In the genomic region with DNA sequence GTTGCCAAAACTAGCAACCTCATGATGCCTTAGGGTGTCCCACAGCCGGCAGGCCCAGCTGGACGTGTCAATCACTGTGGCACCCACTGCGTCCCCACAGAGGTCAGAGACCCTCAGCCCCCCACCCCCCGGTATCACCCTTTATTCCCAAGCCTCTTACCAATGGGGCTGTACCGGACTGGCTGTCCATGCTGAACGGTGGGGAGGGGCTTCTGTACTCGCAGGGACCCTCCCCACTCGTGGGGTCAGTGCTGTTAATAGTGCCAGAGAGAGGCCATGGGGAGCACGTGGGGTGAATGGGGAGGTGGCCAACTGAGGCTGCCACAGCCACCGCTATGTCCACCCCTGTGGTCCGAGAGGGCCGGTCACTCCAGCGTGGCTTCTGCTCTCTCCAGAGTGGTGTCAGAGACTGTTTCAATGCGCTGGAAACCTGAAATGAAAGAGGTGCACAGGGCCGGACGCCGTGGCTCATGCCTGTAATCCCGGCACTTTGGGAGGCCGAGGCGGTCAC, we compare ENCODE assay signal across 2 cellular contexts.
TF ChIP-seq lines count a peak whose summit lies in the region.

No MANE protein-coding gene starts in this region.

TF ChIP-seq in IMR-90, 13 proteins besides CTCF, POLR2A, EP300 and RAD21:
- TF ChIP-seq, protein P1, sequence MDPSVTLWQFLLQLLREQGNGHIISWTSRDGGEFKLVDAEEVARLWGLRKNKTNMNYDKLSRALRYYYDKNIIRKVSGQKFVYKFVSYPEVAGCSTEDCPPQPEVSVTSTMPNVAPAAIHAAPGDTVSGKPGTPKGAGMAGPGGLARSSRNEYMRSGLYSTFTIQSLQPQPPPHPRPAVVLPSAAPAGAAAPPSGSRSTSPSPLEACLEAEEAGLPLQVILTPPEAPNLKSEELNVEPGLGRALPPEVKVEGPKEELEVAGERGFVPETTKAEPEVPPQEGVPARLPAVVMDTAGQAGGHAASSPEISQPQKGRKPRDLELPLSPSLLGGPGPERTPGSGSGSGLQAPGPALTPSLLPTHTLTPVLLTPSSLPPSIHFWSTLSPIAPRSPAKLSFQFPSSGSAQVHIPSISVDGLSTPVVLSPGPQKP (IDR thresholded peaks at IDR 0.05; ENCODE audit: borderline replicate concordance, low read depth, low read length) = no peak
- TF ChIP-seq MAZ (IDR thresholded peaks at IDR 0.05; ENCODE audit: borderline replicate concordance, low read depth, low read length) = no peak
- no peak for TF ChIP-seq CEBPB (IDR thresholded peaks at IDR 0.05; ENCODE audit: low read depth, low read length)
- no peak for TF ChIP-seq MAFK (IDR thresholded peaks at IDR 0.05; ENCODE audit: low read depth, low read length)
- TF ChIP-seq, protein P2, sequence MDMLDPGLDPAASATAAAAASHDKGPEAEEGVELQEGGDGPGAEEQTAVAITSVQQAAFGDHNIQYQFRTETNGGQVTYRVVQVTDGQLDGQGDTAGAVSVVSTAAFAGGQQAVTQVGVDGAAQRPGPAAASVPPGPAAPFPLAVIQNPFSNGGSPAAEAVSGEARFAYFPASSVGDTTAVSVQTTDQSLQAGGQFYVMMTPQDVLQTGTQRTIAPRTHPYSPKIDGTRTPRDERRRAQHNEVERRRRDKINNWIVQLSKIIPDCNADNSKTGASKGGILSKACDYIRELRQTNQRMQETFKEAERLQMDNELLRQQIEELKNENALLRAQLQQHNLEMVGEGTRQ (IDR thresholded peaks at IDR 0.05; ENCODE audit: low read depth, low read length) = no peak
- no peak for TF ChIP-seq MXI1 (IDR thresholded peaks at IDR 0.05; ENCODE audit: borderline replicate concordance, low read depth, low read length)
- no peak for TF ChIP-seq RCOR1 (IDR thresholded peaks at IDR 0.05; ENCODE audit: insufficient replicate concordance, low read length)
- no peak for TF ChIP-seq NFE2L2 (IDR thresholded peaks at IDR 0.05; ENCODE audit: low read depth, low read length)
- TF ChIP-seq FOS (IDR thresholded peaks at IDR 0.05; ENCODE audit: low read depth, low read length) = no peak
- no peak for TF ChIP-seq RFX5 (IDR thresholded peaks at IDR 0.05; ENCODE audit: low read depth, low read length)
- no peak for TF ChIP-seq BHLHE40 (IDR thresholded peaks at IDR 0.05; ENCODE audit: low read depth, low read length)
- no peak for TF ChIP-seq CHD1 (IDR thresholded peaks at IDR 0.05; ENCODE audit: low read depth, low read length)
- TF ChIP-seq SMC3 (IDR thresholded peaks at IDR 0.05; ENCODE audit: low read depth, low read length) = no peak

TF ChIP-seq in H1, 55 proteins besides CTCF, POLR2A, EP300 and RAD21:
- TF ChIP-seq BCL11A (IDR thresholded peaks at IDR 0.05; ENCODE audit: low read depth in 2 of 2, low read length in 2 of 2) (no peak), EGR1 (IDR thresholded peaks at IDR 0.05; ENCODE audit: borderline replicate concordance, low read depth, low read length) (no peak), ZNF274 (IDR thresholded peaks at IDR 0.05; ENCODE audit: borderline replicate concordance, extremely low read depth, low read length) (no peak), CTBP2 (IDR thresholded peaks at IDR 0.05; ENCODE audit: borderline replicate concordance, insufficient read depth, insufficient read length, low read length) (no peak), CBX5 (IDR thresholded peaks at IDR 0.05; ENCODE audit: low read depth, low read length) (no peak), TAF7 (optimal IDR thresholded peaks at IDR 0.05; ENCODE audit: borderline replicate concordance, low read depth, low read length) (no peak), POLR2AphosphoS5 (IDR thresholded peaks at IDR 0.05; ENCODE audit: low read depth, low read length) (no peak), BACH1 (IDR thresholded peaks at IDR 0.05; ENCODE audit: low read length) (no peak), BRCA1 (IDR thresholded peaks at IDR 0.05; ENCODE audit: low read depth, low read length) (no peak), NRF1 (IDR thresholded peaks at IDR 0.05; ENCODE audit: low read depth, low read length) (no peak), TCF12 (IDR thresholded peaks at IDR 0.05; ENCODE audit: low read depth, low read length) (no peak), CHD2 (IDR thresholded peaks at IDR 0.05; ENCODE audit: low read length) (no peak), JUN (IDR thresholded peaks at IDR 0.05; ENCODE audit: low read depth, low read length) (no peak), SRF (IDR thresholded peaks at IDR 0.05; ENCODE audit: low read depth, low read length) (no peak)
- TF ChIP-seq, protein P3, sequence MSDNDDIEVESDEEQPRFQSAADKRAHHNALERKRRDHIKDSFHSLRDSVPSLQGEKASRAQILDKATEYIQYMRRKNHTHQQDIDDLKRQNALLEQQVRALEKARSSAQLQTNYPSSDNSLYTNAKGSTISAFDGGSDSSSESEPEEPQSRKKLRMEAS (IDR thresholded peaks at IDR 0.05) = no peak
